ENCODE assay signal across 6 cellular contexts in genomic region chr1:155718524-155719115, GRCh38. TPM values are rescaled to one million over a fixed set of nuclear protein-coding genes. Genes with fewer than 3 reads are reported as not detected.
DNase-seq lines count a peak whose midpoint lies in the region; ATAC-seq and TF ChIP-seq lines count a peak whose summit lies in the region.
"Not testable (repeated sequence)": the region's sequence is repeated elsewhere in the genome, so short reads cannot be mapped to it uniquely, and the experiment has no call there.

No MANE protein-coding gene starts in this region.

- TF ChIP-seq EP300 in neural cell (conservative IDR thresholded peaks at IDR 0.05; ENCODE audit: poor library complexity, severe bottlenecking): not testable (repeated sequence)

- not testable (repeated sequence) for H4K20me1 ChIP-seq in neural cell (ENCODE audit: insufficient read depth)

- H3K9me2 ChIP-seq in neural cell (ENCODE audit: insufficient read depth, low read length): not testable (repeated sequence)

- not testable (repeated sequence) for H3K27me3 ChIP-seq in neural cell (ENCODE audit: insufficient read depth, low read depth, low read length)

- TF ChIP-seq CTCF in neural cell (IDR thresholded peaks at IDR 0.05; ENCODE audit: poor library complexity, severe bottlenecking): not testable (repeated sequence)

- H3K36me3 ChIP-seq in neural cell (ENCODE audit: insufficient read depth, low read length): not testable (repeated sequence)

- ATAC-seq in stimulated activated effector memory CD8-positive, alpha-beta T cell treated with anti-CD3 and anti-CD28 coated beads, Interleukin-12 subunit alpha, Interleukin-12 subunit beta, amount 100 ng/mL, for 72 hours: not testable (repeated sequence)

- DNase-seq in NCI-H1694 treated with DMSO at 0.1 percent for 48 hours (lab: John Stamatoyannopoulos, UW) (peak; percentile 27), inferior parietal cortex (ENCODE audit: extremely low spot score) (peak; percentile 60)
- DNase-seq in stimulated activated effector memory CD8-positive, alpha-beta T cell treated with anti-CD3 and anti-CD28 coated beads, Interleukin-12 subunit alpha, Interleukin-12 subunit beta, amount 100 ng/mL, for 72 hours (ENCODE audit: low spot score in 2 of 2): not testable (repeated sequence)

- H3K9ac ChIP-seq in neural cell (ENCODE audit: low read length): peak overlapping the region; percentile 50

- H3K27ac ChIP-seq in angular gyrus (ENCODE audit: low read depth, low read length): peak overlapping the region; percentile 97
- peak overlapping the region; percentile 85 for H3K27ac ChIP-seq in cingulate gyrus (ENCODE audit: low read depth, low read length)
- peak overlapping the region; percentile 95 for H3K27ac ChIP-seq in neural cell (ENCODE audit: low read length)

- H3K4me3 Mint-ChIP-seq in stimulated activated effector memory CD8-positive, alpha-beta T cell treated with anti-CD3 and anti-CD28 coated beads, Interleukin-12 subunit alpha, Interleukin-12 subunit beta, amount 100 ng/mL, for 72 hours: not testable (repeated sequence)

- not testable (repeated sequence) for H3K79me2 ChIP-seq in neural cell (replicated peaks; ENCODE audit: insufficient read depth, low read length)

- H3F3A ChIP-seq in neural cell (ENCODE audit: insufficient read depth, low read length, poor library complexity, severe bottlenecking): peaks cover 11% of the 10 kb centered on the region

- H3K4me1 Mint-ChIP-seq in stimulated activated effector memory CD8-positive, alpha-beta T cell treated with anti-CD3 and anti-CD28 coated beads, Interleukin-12 subunit alpha, Interleukin-12 subunit beta, amount 100 ng/mL, for 72 hours: not testable (repeated sequence)

- TF ChIP-seq RAD21 in neural cell (conservative IDR thresholded peaks at IDR 0.05): not testable (repeated sequence)

- not testable (repeated sequence) for H3K9me3 Mint-ChIP-seq in stimulated activated effector memory CD8-positive, alpha-beta T cell treated with anti-CD3 and anti-CD28 coated beads, Interleukin-12 subunit alpha, Interleukin-12 subunit beta, amount 100 ng/mL, for 72 hours

- H3K9me3 ChIP-seq in neural cell (ENCODE audit: low read length): not testable (repeated sequence)

- peak overlapping the region; percentile 60 for H3K27ac Mint-ChIP-seq in stimulated activated effector memory CD8-positive, alpha-beta T cell treated with anti-CD3 and anti-CD28 coated beads, Interleukin-12 subunit alpha, Interleukin-12 subunit beta, amount 100 ng/mL, for 72 hours

- H3K4me3 ChIP-seq in neural cell (ENCODE audit: low read length): peak overlapping the region; percentile 43

- H3K4me2 ChIP-seq in neural cell (ENCODE audit: low read length): peak overlapping the region; percentile 44

- H3K36me3 Mint-ChIP-seq in stimulated activated effector memory CD8-positive, alpha-beta T cell treated with anti-CD3 and anti-CD28 coated beads, Interleukin-12 subunit alpha, Interleukin-12 subunit beta, amount 100 ng/mL, for 72 hours: peaks cover 87% of the 10 kb centered on the region

- H2AFZ ChIP-seq in neural cell (ENCODE audit: low read depth, low read length): peak overlapping the region; percentile 56

RNA-seq across cellular contexts. Expression of gene DAP3, which starts 29.7 kb away (rescaled TPM):
- 153 and 180 TPM in 2 replicates for polyA plus RNA-seq in neural cell
- 82.8 and 88.8 TPM in 2 replicates for polyA minus RNA-seq in neural cell

RNA-seq across cellular contexts. Expression of gene YY1AP1, which starts 30.0 kb away (rescaled TPM):
- 44.0 and 44.4 TPM in 2 replicates for polyA plus RNA-seq in neural cell
- 226 and 278 TPM in 2 replicates for polyA minus RNA-seq in neural cell
